In genomic region chr1:36223996-36224536, GRCh38 we compare ENCODE assay signal across 8 cellular contexts. TPM values are rescaled to one million over a fixed set of nuclear protein-coding genes. Genes with fewer than 3 reads are reported as not detected.
DNase-seq lines count a peak whose midpoint lies in the region; ATAC-seq and TF ChIP-seq lines count a peak whose summit lies in the region.

Gene THRAP3, plus strand, starts transcription at chr1:36224443. Its CDS starts 58,121 bp downstream, at chr1:36282564.

- H3K27ac ChIP-seq in Panc1 (ENCODE audit: low read length), result peak within 1 kb of the TSS; percentile 96

- H3K4me1 ChIP-seq in Panc1 (ENCODE audit: control insufficient read depth, insufficient read depth, low read length) (peaks cover 11% of the 10 kb centered on the region), mucosa of stomach (ENCODE audit: control insufficient read depth, insufficient read depth, low read length) (peaks cover 11% of the 10 kb centered on the region)

- ATAC-seq in GM21723 (IDR thresholded peaks at IDR 0.05; ENCODE audit: unreplicated experiment), result peak; percentile 93
- ATAC-seq in Panc1, result peak; percentile 98
- peak; percentile 95 for ATAC-seq in activated T-cell treated with anti-CD3 and anti-CD28 coated beads, Interleukin-2, amount 50 U/mL, for 4 hours

- peak; percentile 97 for TF ChIP-seq POLR2A in erythroblast (IDR thresholded peaks at IDR 0.05; ENCODE audit: low read length)

- peak within 1 kb of the TSS; percentile 99 for H3K9ac ChIP-seq in mucosa of stomach (ENCODE audit: low read length)

- H3K27me3 ChIP-seq in Panc1 (ENCODE audit: control insufficient read depth, insufficient read depth, low read length) (no peaks in the 10 kb centered on the region), mucosa of stomach (ENCODE audit: control insufficient read depth, insufficient read depth, low read length) (no peaks in the 10 kb centered on the region)

- no peaks in the 10 kb centered on the region for H3K9me3 Mint-ChIP-seq in activated T-cell treated with anti-CD3 and anti-CD28 coated beads, Interleukin-2, amount 50 U/mL, for 4 hours

- intact Hi-C loops in Panc1 (cut with micrococcal nuclease; ENCODE audit: unreplicated experiment), result no loop called here

- BruUV-seq in Panc1 (replicated peaks; lab: Mats Ljungman, UMichigan), result no TSS peak

- in situ Hi-C loops in Panc1 (cut with HindIII; ENCODE audit: low pct_unique_long_range_greater_than_20kb, low sequenced_read_pairs), result no loop called here

- H3K4me1 Mint-ChIP-seq in activated T-cell treated with anti-CD3 and anti-CD28 coated beads, Interleukin-2, amount 50 U/mL, for 4 hours (ENCODE audit: low read depth), result peaks cover 33% of the 10 kb centered on the region

- POLR2A ChIA-PET in Panc1 (lab: Charles Lee), result interaction anchor here (0.6 to 1.1 kb wide), 3 partner anchors 8 to 79 kb away, joined by 4 to 7 read pairs (median 5); no protein-coding TSS in a partner anchor

- H3K36me3 ChIP-seq in Panc1 (ENCODE audit: control insufficient read depth, insufficient read depth, low read length) (peaks cover 7% of the 10 kb centered on the region; the same call in 1 of the 2 replicates), mucosa of stomach (ENCODE audit: control insufficient read depth, insufficient read depth, low read length) (no peaks in the 10 kb centered on the region)

- H3K9me3 ChIP-seq in Panc1 (ENCODE audit: control insufficient read depth, insufficient read depth, low read depth, low read length) (no peaks in the 10 kb centered on the region), mucosa of stomach (ENCODE audit: control insufficient read depth, low read length) (no peaks in the 10 kb centered on the region)

- H3K4me3 Mint-ChIP-seq in activated T-cell treated with anti-CD3 and anti-CD28 coated beads, Interleukin-2, amount 50 U/mL, for 4 hours, result peak within 1 kb of the TSS; percentile 89

- TF ChIP-seq CTCF in Panc1 (IDR thresholded peaks at IDR 0.05), result no peak

- CTCF ChIA-PET in Panc1 (lab: Charles Lee), result interaction anchor here (1.1 to 1.2 kb wide), 2 partner anchors 36 to 63 kb away, joined by 3 read pairs; no protein-coding TSS in a partner anchor

- H3K36me3 Mint-ChIP-seq in activated T-cell treated with anti-CD3 and anti-CD28 coated beads, Interleukin-2, amount 50 U/mL, for 4 hours (ENCODE audit: insufficient read depth), result peaks cover 17% of the 10 kb centered on the region

- H3K4me3 ChIP-seq in Panc1 (ENCODE audit: low read depth in 2 of 2, low read length in 2 of 2), result peak within 1 kb of the TSS; percentile 82 to 97
- H3K4me3 ChIP-seq in mucosa of stomach (ENCODE audit: low read length), result peak within 1 kb of the TSS; percentile 92

- no peaks in the 10 kb centered on the region for H3K27me3 Mint-ChIP-seq in activated T-cell treated with anti-CD3 and anti-CD28 coated beads, Interleukin-2, amount 50 U/mL, for 4 hours (ENCODE audit: low read depth)

- DNase-seq in DMS53 (lab: John Stamatoyannopoulos, UW) (peak; percentile 100), KG1 (lab: John Stamatoyannopoulos, UW) (peak; percentile 98), Panc1 (ENCODE audit: low read depth, low spot score) (peak; percentile 96), erythroblast (lab: John Stamatoyannopoulos, UW) (peak; percentile 100)
- DNase-seq in activated T-cell treated with anti-CD3 and anti-CD28 coated beads, Interleukin-2, amount 50 U/mL, for 4 hours, result peak; percentile 99
- DNase-seq in stimulated activated CD8-positive, alpha-beta memory T cell treated with anti-CD3 and anti-CD28 coated beads, Interleukin-7, amount 100 ng/mL, for 1 hour (ENCODE audit: low read depth in 2 of 2), result peak; percentile 98 to 99

RNA-seq across cellular contexts. Expression of gene THRAP3, which starts in this region (rescaled TPM):
- 114 TPM for total RNA-seq in Panc1 (2021; ENCODE audit: unreplicated experiment)
- polyA plus RNA-seq in Panc1 (2012; ENCODE audit: insufficient read length), result 54.8 TPM
- 100 to 1,000 TPM; 134 to 145 (median 142) TPM for total RNA-seq in activated T-cell treated with anti-CD3 and anti-CD28 coated beads, Interleukin-2, amount 50 U/mL, for 4 hours

Comparison
In these comparisons a context has a peak if more than half of its experiments do, and no peak if none do; other contexts are left out.
1. Peak in every context shown above with its lines: DNase-seq, ATAC-seq, H3K4me3 ChIP-seq and H3K27ac ChIP-seq.